Comparison of ENCODE assay signal across 9 cellular contexts in genomic region chr2:36539631-36540030, GRCh38. TPM values are rescaled to one million over a fixed set of nuclear protein-coding genes. Genes with fewer than 3 reads are reported as not detected.
DNase-seq lines count a peak whose midpoint lies in the region; ATAC-seq and TF ChIP-seq lines count a peak whose summit lies in the region.
"Had no signal": no experiment of that assay in that cellular context is flagged by ENCODE, and none has a peak within 500 bp of the region (broad histone marks: within the 10 kb centered on the region; RNA-seq: fewer than 3 reads in every experiment).

No MANE protein-coding gene starts in this region.

- no peaks in the 10 kb centered on the region for H3K9me3 ChIP-seq in uterus

- H3K4me3 ChIP-seq in uterus = no peak overlapping the region

- DNase-seq in fibroblast of peridontal ligament (ENCODE audit: extremely low read depth) (peak; percentile 44), uterus (no peak), NCI-H128 (lab: John Stamatoyannopoulos, UW; ENCODE audit: unreplicated experiment) (no peak), head of caudate nucleus (no peak), OCI-M1 (lab: John Stamatoyannopoulos, UW) (no peak)
- DNase-seq: activated effector memory CD4-positive, alpha-beta T cell treated with anti-CD3 and anti-CD28 coated beads, Interleukin-2, amount 50 U/mL, for 16 hours had no signal

- no peak overlapping the region for H3K27ac ChIP-seq in uterus

- TF ChIP-seq POLR2A in uterus (IDR thresholded peaks at IDR 0.05) = no peak

- ATAC-seq in GM18511 (IDR thresholded peaks at IDR 0.05; ENCODE audit: unreplicated experiment) (peak; percentile 81), GM21723 (IDR thresholded peaks at IDR 0.05; ENCODE audit: unreplicated experiment) (peak; percentile 60), HG03432 (IDR thresholded peaks at IDR 0.05; ENCODE audit: unreplicated experiment) (peak; percentile 78)

- no peaks in the 10 kb centered on the region for H3K4me1 ChIP-seq in uterus

- TF ChIP-seq CTCF in uterus (IDR thresholded peaks at IDR 0.05) = no peak

- no peaks in the 10 kb centered on the region for H3K36me3 ChIP-seq in uterus

- intact Hi-C loops in uterus (cut with DNase I; ENCODE audit: low total_unique reads) = no loop called here
- intact Hi-C loops in head of caudate nucleus (cut with DNase I) = no loop called here

- no peaks in the 10 kb centered on the region for H3K27me3 ChIP-seq in uterus

RNA-seq across cellular contexts. Expression of gene FEZ2, which starts 58.3 kb away (rescaled TPM):
- 10 to 100 TPM; 27.9 to 66.6 (median 39.7) TPM for total RNA-seq in uterus
